ENCODE assay signal across 17 cellular contexts in genomic region chr2:98604547-98604946, GRCh38. TPM values are rescaled to one million over a fixed set of nuclear protein-coding genes. Genes with fewer than 3 reads are reported as not detected.
A peak's percentile ranks its signal among the peaks of the same experiment; 100 is the strongest.
DNase-seq lines count a peak whose midpoint lies in the region; ATAC-seq, FAIRE-seq and TF ChIP-seq lines count a peak whose summit lies in the region.
"Had no signal": no experiment of that assay in that cellular context is flagged by ENCODE, and none has a peak within 500 bp of the region (broad histone marks: within the 10 kb centered on the region; RNA-seq: fewer than 3 reads in every experiment).

No MANE protein-coding gene starts in this region.

- no peak for FAIRE-seq in GM12878 (lab: Jason Lieb, UNC)
- FAIRE-seq: K562, small intestine had no signal

- TF ChIP-seq EP300 in GM12878 (IDR thresholded peaks at IDR 0.05; ENCODE audit: borderline replicate concordance in 1 of 2, control insufficient read depth in 1 of 2, low read depth in 2 of 2, low read length in 2 of 2) (no peak), upper lobe of left lung (IDR thresholded peaks at IDR 0.05) (no peak)

- no peak overlapping the region for H2AFZ ChIP-seq in GM12878 (ENCODE audit: control insufficient read depth, low read depth, low read length)
- H2AFZ ChIP-seq: parathyroid adenoma had no signal

- BruUV-seq in GM12878 (replicated peaks; lab: Mats Ljungman, UMichigan): no TSS peak

- POLR2A ChIA-PET in GM12878 (lab: Charles Lee): no interaction called here

- H3K27ac Mint-ChIP-seq in activated T-cell treated with anti-CD3 and anti-CD28 coated beads, Interleukin-2, amount 50 U/mL, for 72 hours: peak overlapping the region; percentile 64
- H3K27ac Mint-ChIP-seq in neural crest cell (ENCODE audit: unreplicated experiment): no peak overlapping the region

- CTCF ChIA-PET in GM12878 (lab: Yijun Ruan, JAX): no interaction called here

- H3K4me3 ChIP-seq in GM12878: no peak overlapping the region
- H3K4me3 ChIP-seq in upper lobe of left lung: no peak overlapping the region
- no peak overlapping the region for H3K4me3 ChIP-seq in colonic mucosa
- H3K4me3 ChIP-seq: K562 had no signal

- H3K36me3 ChIP-seq in GM12878 (ENCODE audit: control insufficient read depth in 2 of 2, insufficient read depth in 2 of 2, low read length in 1 of 2) (peaks cover 0 to 16% of the 10 kb centered on the region in 2 experiments; a peak in 2 of 4 replicates), upper lobe of left lung (peaks cover 3 to 41% (median 28%) of the 10 kb centered on the region in 4 donors), colonic mucosa (peaks cover under 1% of the 10 kb centered on the region)

- H3K9me3 ChIP-seq in GM12878 (replicated peaks; ENCODE audit: control insufficient read depth, insufficient read depth, low read length): no peaks in the 10 kb centered on the region; the same call in 2 of the 3 replicates
- no peaks in the 10 kb centered on the region for H3K9me3 ChIP-seq in upper lobe of left lung
- no peaks in the 10 kb centered on the region for H3K9me3 ChIP-seq in colonic mucosa

- H3K4me3 Mint-ChIP-seq in activated T-cell treated with anti-CD3 and anti-CD28 coated beads, Interleukin-2, amount 50 U/mL, for 72 hours: no peak overlapping the region
- H3K4me3 Mint-ChIP-seq in activated T-cell treated with anti-CD3 and anti-CD28 coated beads, Interleukin-2, amount 50 U/mL, for 4 hours: no peak overlapping the region
- H3K4me3 Mint-ChIP-seq in neural crest cell: peak overlapping the region; percentile 88

- ATAC-seq in activated T-cell treated with anti-CD3 and anti-CD28 coated beads, Interleukin-2, amount 50 U/mL, for 72 hours (replicated peaks in 1 of 2): no peak
- ATAC-seq in activated T-cell treated with anti-CD3 and anti-CD28 coated beads, Interleukin-2, amount 50 U/mL, for 4 hours: no peak
- ATAC-seq in GM12878 (no peak), HG03457 (IDR thresholded peaks at IDR 0.05; ENCODE audit: unreplicated experiment) (no peak), upper lobe of left lung (ENCODE audit: low FRiP score in 2 of 2) (no peak)
- ATAC-seq: K562, Right ventricle myocardium inferior had no signal

- peaks cover 47% of the 10 kb centered on the region for H3K4me1 Mint-ChIP-seq in activated T-cell treated with anti-CD3 and anti-CD28 coated beads, Interleukin-2, amount 50 U/mL, for 72 hours (ENCODE audit: low read depth)
- peaks cover 40% of the 10 kb centered on the region for H3K4me1 Mint-ChIP-seq in activated T-cell treated with anti-CD3 and anti-CD28 coated beads, Interleukin-2, amount 50 U/mL, for 4 hours (ENCODE audit: low read depth)
- H3K4me1 Mint-ChIP-seq in neural crest cell: peaks cover 18% of the 10 kb centered on the region

- H3K36me3 Mint-ChIP-seq in activated T-cell treated with anti-CD3 and anti-CD28 coated beads, Interleukin-2, amount 50 U/mL, for 72 hours (ENCODE audit: insufficient read depth in 2 of 2): peaks cover 8 to 15% of the 10 kb centered on the region in 2 donors
- peaks cover 6% of the 10 kb centered on the region for H3K36me3 Mint-ChIP-seq in activated T-cell treated with anti-CD3 and anti-CD28 coated beads, Interleukin-2, amount 50 U/mL, for 4 hours (ENCODE audit: insufficient read depth)
- no peaks in the 10 kb centered on the region for H3K36me3 Mint-ChIP-seq in neural crest cell (ENCODE audit: low read depth)

- no peak for TF ChIP-seq RAD21 in GM12878 (IDR thresholded peaks at IDR 0.05; ENCODE audit: insufficient read depth, low read depth, low read length)

- no peak overlapping the region for H3K27ac ChIP-seq in GM12878 (ENCODE audit: control insufficient read depth, insufficient read depth)
- H3K27ac ChIP-seq in upper lobe of left lung: no peak overlapping the region
- no peak overlapping the region for H3K27ac ChIP-seq in colonic mucosa
- H3K27ac ChIP-seq: parathyroid adenoma had no signal

- no peak overlapping the region for H3K9ac ChIP-seq in GM12878 (ENCODE audit: control insufficient read depth, insufficient read depth, low read length)
- no peak overlapping the region for H3K9ac ChIP-seq in colonic mucosa (ENCODE audit: low read depth in 2 of 2, low read length in 2 of 2)
- H3K9ac ChIP-seq: parathyroid adenoma had no signal

- in situ Hi-C loops in GM12878 (cut with MboI): loop anchor here (5.0 kb wide), 1 partner anchor 192 kb away; no protein-coding TSS in a partner anchor

- RAD21 ChIA-PET in GM12878 (lab: Charles Lee; ENCODE audit: unreplicated experiment): no interaction called here

- no peak for TF ChIP-seq CTCF in GM12878 (IDR thresholded peaks at IDR 0.05 in 2 of 3, conservative IDR thresholded peaks at IDR 0.05 in 1 of 3; ENCODE audit: control insufficient read depth in 2 of 3, extremely low read depth in 1 of 3, insufficient read depth in 1 of 3, low read depth in 3 of 3, low read length in 3 of 3)
- TF ChIP-seq CTCF in neural crest cell (conservative IDR thresholded peaks at IDR 0.05): no peak
- no peak for TF ChIP-seq CTCF in upper lobe of left lung (IDR thresholded peaks at IDR 0.05)
- no peak for TF ChIP-seq CTCF in colonic mucosa (IDR thresholded peaks at IDR 0.05)

- H3K79me2 ChIP-seq in GM12878 (ENCODE audit: control insufficient read depth, insufficient read depth, low read length): peaks cover 38% of the 10 kb centered on the region

- H3K4me1 ChIP-seq in GM12878 (ENCODE audit: control insufficient read depth, insufficient read depth, low read length) (0 out of 2 replicates have a peak, but pooled peaks cover 5% of the 10 kb centered on the region), upper lobe of left lung (peaks cover 17 to 36% (median 21%) of the 10 kb centered on the region in 4 donors), colonic mucosa (peaks cover 2% of the 10 kb centered on the region)

- SMC1A ChIA-PET in GM12878 (lab: Charles Lee; ENCODE audit: uncharacterized antibody, unreplicated experiment): interaction anchor here (0.6 to 1.2 kb wide), 2 partner anchors 191 to 233 kb away, joined by 3 to 4 read pairs; no protein-coding TSS in a partner anchor

- H3K27me3 Mint-ChIP-seq in activated T-cell treated with anti-CD3 and anti-CD28 coated beads, Interleukin-2, amount 50 U/mL, for 72 hours (ENCODE audit: low read depth): no peaks in the 10 kb centered on the region
- H3K27me3 Mint-ChIP-seq in activated T-cell treated with anti-CD3 and anti-CD28 coated beads, Interleukin-2, amount 50 U/mL, for 4 hours (ENCODE audit: low read depth): no peaks in the 10 kb centered on the region
- H3K27me3 Mint-ChIP-seq in neural crest cell (ENCODE audit: low read depth): no peaks in the 10 kb centered on the region

- H3K27me3 ChIP-seq in GM12878 (replicated peaks in 1 of 2; ENCODE audit: control insufficient read depth in 2 of 2, insufficient read depth in 2 of 2, low read length in 1 of 2): no peaks in the 10 kb centered on the region
- no peaks in the 10 kb centered on the region for H3K27me3 ChIP-seq in upper lobe of left lung
- H3K27me3 ChIP-seq in colonic mucosa: no peaks in the 10 kb centered on the region

- no peak overlapping the region for H3K4me2 ChIP-seq in GM12878 (ENCODE audit: control insufficient read depth, insufficient read depth)

- no peaks in the 10 kb centered on the region for H4K20me1 ChIP-seq in GM12878 (ENCODE audit: control insufficient read depth, insufficient read depth)

- H3K9me3 Mint-ChIP-seq in activated T-cell treated with anti-CD3 and anti-CD28 coated beads, Interleukin-2, amount 50 U/mL, for 72 hours: no peaks in the 10 kb centered on the region
- no peaks in the 10 kb centered on the region for H3K9me3 Mint-ChIP-seq in activated T-cell treated with anti-CD3 and anti-CD28 coated beads, Interleukin-2, amount 50 U/mL, for 4 hours
- H3K9me3 Mint-ChIP-seq in neural crest cell: no peaks in the 10 kb centered on the region

- no peak for DNase-seq in activated T-cell treated with anti-CD3 and anti-CD28 coated beads, Interleukin-2, amount 50 U/mL, for 72 hours
- DNase-seq in activated T-cell treated with anti-CD3 and anti-CD28 coated beads, Interleukin-2, amount 50 U/mL, for 4 hours: no peak
- DNase-seq in NCI-H2107 treated with DMSO at 0.1 percent for 48 hours (lab: John Stamatoyannopoulos, UW; ENCODE audit: unreplicated experiment): peak; percentile 95
- DNase-seq in GM12878 (ENCODE audit: low read depth, low spot score): no peak
- DNase-seq in neural crest cell (ENCODE audit: low read depth, low spot score): no peak
- no peak for DNase-seq in upper lobe of left lung
- DNase-seq in colonic mucosa: no peak
- DNase-seq: DND-41, H7, NCI-H1436, NCI-H82, small intestine, T-helper 9 cell had no signal

- intact Hi-C loops in GM12878 (cut with micrococcal nuclease; ENCODE audit: unreplicated experiment) (no loop called here), colonic mucosa (cut with DNase I) (loop anchor here (5.0 kb wide), 2 partner anchors 37 to 192 kb away; no protein-coding TSS in a partner anchor)

- 23% methylated on average over 2 of the region's 2 CpGs for WGBS in GM12878 (ENCODE audit: insufficient coverage, insufficient replicate concordance, low lambda C conversion rate, missing lambda C conversion rate)
- WGBS in upper lobe of left lung, 2 donors: 85 to 100% methylated on average over 2 of the region's 2 CpGs

- TF ChIP-seq POLR2A in GM12878 (IDR thresholded peaks at IDR 0.05; ENCODE audit: low read depth, low read length) (no peak), upper lobe of left lung (IDR thresholded peaks at IDR 0.05) (no peak)

RNA-seq across cellular contexts. Expression of gene COA5, which starts 3.8 kb away (rescaled TPM):
- total RNA-seq in activated T-cell treated with anti-CD3 and anti-CD28 coated beads, Interleukin-2, amount 50 U/mL, for 72 hours: 10 to 100 TPM; 29.4 to 32.2 TPM
- total RNA-seq in activated T-cell treated with anti-CD3 and anti-CD28 coated beads, Interleukin-2, amount 50 U/mL, for 4 hours: 10 to 100 TPM; 14.5 to 17.6 (median 15.9) TPM
- 37.3 and 39.2 TPM in 2 replicates for total RNA-seq in GM12878 (2013; cell fraction: nucleolus; rRNA removed)
- total RNA-seq in GM12878 (2014; rRNA removed) (35.5 and 41.7 TPM in 2 replicates), GM12878 (2014; rRNA removed; fragmentation: Illumina TruSeq; extraction: Trizol) (22.9 and 24.0 TPM in 2 replicates), GM12878 (2021) (26.9 and 29.7 TPM in 2 replicates), neural crest cell (33.7 and 34.6 TPM in 2 replicates), upper lobe of left lung (10 to 100 TPM; 22.8 to 37.7 (median 27.0) TPM), colonic mucosa (10 to 100 TPM; 23.5 to 27.1 TPM)
- 12.5 TPM for polyA plus RNA-seq in GM12878 (2011; ENCODE audit: low read depth)
- polyA plus RNA-seq in GM12878 (2011; rRNA removed) (49.9 and 90.9 TPM in 2 replicates), GM12878 (2014; fragmentation: Illumina TruSeq; extraction: Trizol) (20.7 and 21.4 TPM in 2 replicates), GM12878 (2014; fragmentation: Nextera tagmentation; extraction: Ambion mirVana) (10 to 100 TPM; 21.4 to 40.3 TPM), GM12878 (2014; rRNA removed) (42.8 and 49.3 TPM in 2 replicates), GM12878 (2016; fragmentation: Nextera tagmentation; extraction: Ambion mirVana) (10 to 100 TPM; 58.8 to 63.3 TPM)
- polyA plus RNA-seq in GM12878 (2011; cell fraction: cytosol; rRNA removed): 20.4 and 23.6 TPM in 2 replicates
- polyA plus RNA-seq in GM12878 (2011; cell fraction: nucleus; rRNA removed): 29.8 and 34.9 TPM in 2 replicates
- polyA plus RNA-seq in GM12878 (2012): 37.0 and 43.2 TPM in 2 replicates
- polyA minus RNA-seq in GM12878 (2011; rRNA and poly(A)+ RNA removed): 5.3 and 7.0 TPM in 2 replicates
- polyA minus RNA-seq in GM12878 (2011; cell fraction: cytosol; rRNA and poly(A)+ RNA removed): 4.8 and 6.5 TPM in 2 replicates
- 12.6 and 22.5 TPM in 2 replicates for polyA minus RNA-seq in GM12878 (2011; cell fraction: nucleus; rRNA and poly(A)+ RNA removed)

RNA-seq across cellular contexts. Expression of gene UNC50, which starts 3.8 kb away (rescaled TPM):
- 10 to 100 TPM; 35.2 to 40.6 TPM for total RNA-seq in activated T-cell treated with anti-CD3 and anti-CD28 coated beads, Interleukin-2, amount 50 U/mL, for 72 hours
- 10 to 100 TPM; 30.2 to 39.1 (median 35.9) TPM for total RNA-seq in activated T-cell treated with anti-CD3 and anti-CD28 coated beads, Interleukin-2, amount 50 U/mL, for 4 hours
- 58.0 and 61.0 TPM in 2 replicates for total RNA-seq in GM12878 (2013; cell fraction: nucleolus; rRNA removed)
- total RNA-seq in GM12878 (2014; rRNA removed) (34.6 and 34.8 TPM in 2 replicates), GM12878 (2014; rRNA removed; fragmentation: Illumina TruSeq; extraction: Trizol) (27.9 and 28.0 TPM in 2 replicates), GM12878 (2021) (25.5 and 25.8 TPM in 2 replicates), neural crest cell (44.0 and 48.3 TPM in 2 replicates), upper lobe of left lung (10 to 100 TPM; 28.3 to 65.2 (median 44.6) TPM), colonic mucosa (10 to 100 TPM; 29.9 to 30.8 TPM)
- polyA plus RNA-seq in GM12878 (2011; ENCODE audit: low read depth): 15.3 TPM
- polyA plus RNA-seq in GM12878 (2011; rRNA removed) (60.3 and 77.1 TPM in 2 replicates), GM12878 (2014; fragmentation: Illumina TruSeq; extraction: Trizol) (34.8 and 42.4 TPM in 2 replicates), GM12878 (2014; fragmentation: Nextera tagmentation; extraction: Ambion mirVana) (10 to 100 TPM; 40.8 to 59.5 TPM), GM12878 (2014; rRNA removed) (33.1 TPM in 2 replicates), GM12878 (2016; fragmentation: Nextera tagmentation; extraction: Ambion mirVana) (10 to 100 TPM; 68.1 to 76.3 TPM)
- 22.9 and 32.3 TPM in 2 replicates for polyA plus RNA-seq in GM12878 (2011; cell fraction: cytosol; rRNA removed)
- 38.9 and 45.6 TPM in 2 replicates for polyA plus RNA-seq in GM12878 (2011; cell fraction: nucleus; rRNA removed)
- 23.9 and 26.4 TPM in 2 replicates for polyA plus RNA-seq in GM12878 (2012)
- 13.5 and 14.5 TPM in 2 replicates for polyA minus RNA-seq in GM12878 (2011; rRNA and poly(A)+ RNA removed)
- 4.0 and 7.1 TPM in 2 replicates for polyA minus RNA-seq in GM12878 (2011; cell fraction: cytosol; rRNA and poly(A)+ RNA removed)
- 16.3 and 22.8 TPM in 2 replicates for polyA minus RNA-seq in GM12878 (2011; cell fraction: nucleus; rRNA and poly(A)+ RNA removed)
